ENCODE assay signal across 9 cellular contexts in genomic region chr12:106245767-106246166, GRCh38. TPM values are rescaled to one million over a fixed set of nuclear protein-coding genes. Genes with fewer than 3 reads are reported as not detected.
DNase-seq lines count a peak whose midpoint lies in the region; ATAC-seq, FAIRE-seq and TF ChIP-seq lines count a peak whose summit lies in the region.
"Had no signal": no experiment of that assay in that cellular context is flagged by ENCODE, and none has a peak within 500 bp of the region (broad histone marks: within the 10 kb centered on the region; RNA-seq: fewer than 3 reads in every experiment).

No MANE protein-coding gene starts in this region.

- in situ Hi-C loops in mammary epithelial cell (cut with MboI; ENCODE audit: low sequenced_read_pairs in 2 of 2) = loop anchor here in 1 of 2 donors (5.0 kb wide), 1 partner anchor 37 kb away; no protein-coding TSS in a partner anchor

- TF ChIP-seq RAD21 in A549 (conservative IDR thresholded peaks at IDR 0.05 in 1 of 2, IDR thresholded peaks at IDR 0.05 in 1 of 2) = no peak

- TF ChIP-seq CTCF in A549 (IDR thresholded peaks at IDR 0.05) (no peak), mammary epithelial cell (conservative IDR thresholded peaks at IDR 0.05 in 1 of 2, IDR thresholded peaks at IDR 0.05 in 1 of 2; ENCODE audit: extremely low read depth in 1 of 2, insufficient read depth in 1 of 2, low read depth in 1 of 2, low read length in 2 of 2) (no peak)

- FAIRE-seq in A549 (lab: Jason Lieb, UNC) = no peak

- no peaks in the 10 kb centered on the region for H3K27me3 ChIP-seq in mammary epithelial cell (ENCODE audit: insufficient read depth, low read length)
- H3K27me3 ChIP-seq in mononuclear cell (ENCODE audit: insufficient read depth, low read length) = no peaks in the 10 kb centered on the region

- POLR2A ChIA-PET in A549 (lab: Yijun Ruan, JAX) = interaction anchor here (3.2 kb wide), 1 partner anchor 112 kb away, joined by 13 read pairs; the partner anchor contains the start of gene POLR3B

- H3K4me2 ChIP-seq in A549 (peak overlapping the region; percentile 78), mammary epithelial cell (ENCODE audit: insufficient read depth, low read depth, low read length) (peak overlapping the region; percentile 96)

- ATAC-seq in A549 (peak in 1 of 2 experiments; percentile 44; a peak in 3 of 6 replicates), GM18505 (IDR thresholded peaks at IDR 0.05; ENCODE audit: unreplicated experiment) (no peak)

- no peak overlapping the region for H3K9ac ChIP-seq in mammary epithelial cell (ENCODE audit: insufficient read depth, low read length)

- peaks cover 8% of the 10 kb centered on the region for H3K36me3 ChIP-seq in mammary epithelial cell (ENCODE audit: insufficient read depth, low read length)

- no peak overlapping the region for H2AFZ ChIP-seq in mammary epithelial cell (ENCODE audit: low read depth, low read length)

- peaks cover 29% of the 10 kb centered on the region for H3K4me1 ChIP-seq in A549
- peaks cover 17% of the 10 kb centered on the region for H3K4me1 ChIP-seq in mammary epithelial cell (ENCODE audit: insufficient read depth, low read length)
- H3K4me1 ChIP-seq in mononuclear cell (ENCODE audit: insufficient read depth, low read length) = peaks cover 63% of the 10 kb centered on the region

- 26% methylated on average over 12 of the region's 12 CpGs for WGBS in A549 (ENCODE audit: missing lambda C conversion rate)
- WGBS in mammary epithelial cell (ENCODE audit: low coverage, missing lambda C conversion rate) = 83% methylated on average over 1 of the region's 12 CpGs

- BruUV-seq in mammary epithelial cell (replicated peaks; lab: Mats Ljungman, UMichigan) = no TSS peak

- H3K9me3 ChIP-seq in A549 (no peaks in the 10 kb centered on the region), mammary epithelial cell (replicated peaks; ENCODE audit: insufficient read depth, low read length) (no peaks in the 10 kb centered on the region), mononuclear cell (ENCODE audit: low read depth, low read length) (no peaks in the 10 kb centered on the region)

- dilution Hi-C loops in mammary epithelial cell (cut with HindIII; ENCODE audit: low sequenced_read_pairs) = no loop called here

- no peaks in the 10 kb centered on the region for H4K20me1 ChIP-seq in mammary epithelial cell (ENCODE audit: insufficient read depth, low read length)

- TF ChIP-seq EP300 in A549 (IDR thresholded peaks at IDR 0.05) = no peak

- DNase-seq in A549 (ENCODE audit: low read depth in 1 of 2, low spot score in 1 of 2) = peak; percentile 64 to 81
- DNase-seq in HCEC 1CT = peak; percentile 71
- no peak for DNase-seq in mammary epithelial cell
- no peak for DNase-seq in NCI-H2081 (lab: John Stamatoyannopoulos, UW)
- no peak for DNase-seq in AML-193 (lab: John Stamatoyannopoulos, UW)
- no peak for DNase-seq in activated CD4-positive, alpha-beta T cell treated with anti-CD3 and anti-CD28 coated beads for 4 hours
- DNase-seq: activated CD4-positive, alpha-beta T cell treated with anti-CD3 and anti-CD28 coated beads, Interleukin-2, amount 50 U/mL, for 4 hours had no signal

- peak overlapping the region; percentile 95 to 97; a peak in 5 of 6 replicates for H3K27ac ChIP-seq in A549
- peak overlapping the region; percentile 24 for H3K27ac ChIP-seq in mammary epithelial cell (ENCODE audit: insufficient read depth, low read depth, low read length)

- H3K4me3 ChIP-seq in A549 (peak overlapping the region; percentile 98; the same call in 2 of the 3 replicates), mammary epithelial cell (replicated peaks in 1 of 3; ENCODE audit: insufficient read depth in 1 of 3, low read depth in 2 of 3, low read length in 3 of 3) (peak overlapping the region; percentile 4 to 54 (median 10)), mononuclear cell (ENCODE audit: low read length) (peak overlapping the region; percentile 20)

- TF ChIP-seq POLR2A in A549 (IDR thresholded peaks at IDR 0.05; ENCODE audit: low read length) (no peak), GM18505 (IDR thresholded peaks at IDR 0.05; ENCODE audit: borderline replicate concordance, extremely low read depth, insufficient read depth, insufficient read length) (no peak)

- peaks cover 47% of the 10 kb centered on the region for H3K79me2 ChIP-seq in mammary epithelial cell (ENCODE audit: insufficient read depth, low read length)

- CTCF ChIA-PET in A549 (lab: Yijun Ruan, JAX) (interaction anchor here (0.7 to 1.6 kb wide), 6 partner anchors 9 to 825 kb away, joined by 3 to 6 read pairs (median 3); no protein-coding TSS in a partner anchor), mammary epithelial cell (lab: Charles Lee; ENCODE audit: low non-redundant PET) (no interaction called here)

- intact Hi-C loops in mammary epithelial cell (cut with micrococcal nuclease) = loop anchor here (1.0 to 5.0 kb wide), 3 partner anchors 18 to 527 kb away; partner anchors contain the start of gene RIC8B

TF ChIP-seq in A549, 52 proteins besides CTCF, POLR2A, EP300 and RAD21:
- TF ChIP-seq CEBPB (IDR thresholded peaks at IDR 0.05) = peak in 1 of 2 experiments; percentile 19; a peak in 1 of 4 replicates
- TF ChIP-seq MAX (IDR thresholded peaks at IDR 0.05) = peak; percentile 35; the same call in 1 of the 2 replicates
- TF ChIP-seq E2F6 (IDR thresholded peaks at IDR 0.05; ENCODE audit: borderline replicate concordance, low read depth) = no peak; the same call in 1 of the 2 replicates

RNA-seq across cellular contexts. Expression of gene CKAP4, which starts 2.1 kb away (rescaled TPM):
- polyA plus RNA-seq in A549 (2011; rRNA removed) = 96.5 and 108 TPM in 2 replicates
- polyA plus RNA-seq in A549 (2012; cell fraction: cytosol; rRNA removed) = 39.5 and 50.8 TPM in 2 replicates
- polyA plus RNA-seq in A549 (2012; cell fraction: nucleus; rRNA removed) = 59.8 and 68.1 TPM in 2 replicates
- polyA plus RNA-seq in A549 (2017; fragmentation: RNase III; extraction: RNeasy Plus Mini Kit Qiagen cat#74134 plus additional on column Dnase treatment) = 62.6 to 71.7 TPM (median 70.4 TPM) in 3 replicates
- polyA minus RNA-seq in A549 (2011; rRNA and poly(A)+ RNA removed) = 36.8 and 40.3 TPM in 2 replicates
- 100 to 1,000 TPM in 1 of 2 donors, 10 to 100 TPM in 1; 88.4 to 123 TPM for total RNA-seq in mammary epithelial cell
- polyA plus RNA-seq in mammary epithelial cell = 74.7 TPM
- 44.0 TPM for polyA minus RNA-seq in mammary epithelial cell
- total RNA-seq in mononuclear cell = 40.4 TPM

RNA-seq across cellular contexts. Expression of gene TCP11L2, which starts 56.8 kb away (rescaled TPM):
- polyA plus RNA-seq in A549 (2011; rRNA removed) (16.6 and 19.7 TPM in 2 replicates), A549 (2017; fragmentation: RNase III; extraction: RNeasy Plus Mini Kit Qiagen cat#74134 plus additional on column Dnase treatment) (1.8 to 4.9 TPM (median 4.1 TPM) in 3 replicates), mammary epithelial cell (6.1 TPM)
- polyA plus RNA-seq in A549 (2012; cell fraction: cytosol; rRNA removed) = 1.1 and 1.5 TPM in 2 replicates
- polyA plus RNA-seq in A549 (2012; cell fraction: nucleus; rRNA removed) = 1.7 and 2.4 TPM in 2 replicates
- polyA minus RNA-seq in A549 (2011; rRNA and poly(A)+ RNA removed) = 36.1 and 48.5 TPM in 2 replicates
- total RNA-seq in mammary epithelial cell (10 to 100 TPM; 19.4 to 62.2 TPM), mononuclear cell (201 TPM)
- polyA minus RNA-seq in mammary epithelial cell = 50.2 TPM

Comparison
In these comparisons a context has a peak if more than half of its experiments do, and no peak if none do; other contexts are left out.
1. DNase-seq: peak in A549 (2 of 2) and HCEC 1CT (single experiment); none in mammary epithelial cell (single experiment), NCI-H2081 (0 of 2), AML-193 (0 of 2) and activated CD4-positive, alpha-beta T cell treated with anti-CD3 and anti-CD28 coated beads for 4 hours (0 of 2).
2. H3K4me3 ChIP-seq: peak in every context shown above with its lines; median percentile 98 in A549; 20 in mononuclear cell; 10 in mammary epithelial cell.